26 cellular contexts compared by ENCODE assay signal in genomic region chr12:12682284-12682683, GRCh38. TPM values are rescaled to one million over a fixed set of nuclear protein-coding genes. Genes with fewer than 3 reads are reported as not detected.
"Had no signal": no experiment of that assay in that cellular context is flagged by ENCODE, and none has a peak within 500 bp of the region (broad histone marks: within the 10 kb centered on the region; RNA-seq: fewer than 3 reads in every experiment).

No MANE protein-coding gene starts in this region.

- H3K27me3 ChIP-seq: brain microvascular endothelial cell, heart right ventricle, left lung, right lobe of liver, suprapubic skin, transverse colon had no signal

- DNase-seq: activated B cell treated with CpG ODN at 0.5 μM for 24 hours; activated CD4-positive, alpha-beta T cell treated with anti-CD3 and anti-CD28 coated beads for 36 hours; activated CD4-positive, alpha-beta T cell treated with anti-CD3 and anti-CD28 coated beads, Interleukin-2, amount 50 U/mL, for 4 hours; activated CD8-positive, alpha-beta memory T cell treated with anti-CD3 and anti-CD28 coated beads for 24 hours; activated CD8-positive, alpha-beta memory T cell treated with anti-CD3 and anti-CD28 coated beads, Interleukin-2, amount 50 U/mL, for 4 hours; activated T-cell treated with anti-CD3 and anti-CD28 coated beads, Interleukin-2, amount 50 U/mL, for 24 hours; aorta; brain microvascular endothelial cell; caudate nucleus; heart right ventricle; immature natural killer cell; kidney glomerular epithelial cell; left lung; naive thymus-derived CD8-positive, alpha-beta T cell; occipital lobe; posterior cingulate gyrus; right lobe of liver; stimulated activated CD4-positive, alpha-beta T cell treated with anti-CD3 and anti-CD28 coated beads, Interleukin-1b, Interleukin-23, amount 100 ng/mL, for 48 hours; T1000; transverse colon had no signal

- H3K36me3 ChIP-seq: brain microvascular endothelial cell, gastroesophageal sphincter, heart right ventricle, left lung, right lobe of liver, suprapubic skin, transverse colon had no signal

- H3K27ac ChIP-seq: brain microvascular endothelial cell, epithelial cell of prostate, gastroesophageal sphincter, heart right ventricle, left lung, right lobe of liver, skin epidermis, suprapubic skin, transverse colon had no signal

- H3K4me3 ChIP-seq: gastroesophageal sphincter, heart right ventricle, left lung, lung, right lobe of liver, skin epidermis, suprapubic skin, transverse colon had no signal

- H3K9me3 ChIP-seq: gastroesophageal sphincter, heart right ventricle, left lung, right lobe of liver, suprapubic skin, transverse colon had no signal

- H3K4me1 ChIP-seq: left lung, right lobe of liver, suprapubic skin, transverse colon had no signal

RNA-seq across cellular contexts. Expression of gene GPR19, which starts 13.7 kb away (rescaled TPM):
- total RNA-seq: activated B cell treated with CpG ODN at 0.5 μM for 24 hours, mesenteric fat pad, transverse colon had no signal
